In genomic region chr17:34723875-34724274, GRCh38 we compare ENCODE assay signal across 24 cellular contexts.
"Had no signal": no experiment of that assay in that cellular context is flagged by ENCODE, and none has a peak within 500 bp of the region (broad histone marks: within the 10 kb centered on the region; RNA-seq: fewer than 3 reads in every experiment).

No MANE protein-coding gene starts in this region.

- H3K4me1 Mint-ChIP-seq: activated B cell treated with CpG ODN at 0.5 μM for 24 hours; activated naive CD8-positive, alpha-beta T cell treated with anti-CD3 and anti-CD28 coated beads, Interleukin-2, amount 10 ng/mL, durations not matched to agents 7 days and 5 days; mesothelial cell of epicardium; naive thymus-derived CD8-positive, alpha-beta T cell had no signal

- H3K27me3 ChIP-seq: ovary, right atrium auricular region, thyroid gland had no signal

- ATAC-seq: gastroesophageal sphincter; heart right ventricle; naive thymus-derived CD8-positive, alpha-beta T cell had no signal

- H3K4me3 Mint-ChIP-seq: activated B cell treated with CpG ODN at 0.5 μM for 24 hours; activated naive CD4-positive, alpha-beta T cell treated with anti-CD3 and anti-CD28 coated beads for 36 hours; activated naive CD8-positive, alpha-beta T cell treated with anti-CD3 and anti-CD28 coated beads, Interleukin-2, amount 10 ng/mL, durations not matched to agents 7 days and 5 days; mesothelial cell of epicardium; stimulated activated naive CD8-positive, alpha-beta T cell treated with anti-CD3 and anti-CD28 coated beads, Interleukin-15, Interleukin-2, amounts not matched to agents 100 ng/mL and 50 ng/mL, for 24 hours; T-helper 1 cell treated with Interleukin-12 subunit alpha and Interleukin-12 subunit beta and Interleukin-4 antibody, amounts not matched to agents 30 μg/mL and 1 μg/mL, for 36 hours had no signal

- H3K4me1 ChIP-seq: gastroesophageal sphincter, heart right ventricle, left ventricle myocardium inferior, prostate gland, right atrium auricular region, thyroid gland had no signal

- H3K9me3 ChIP-seq: gastroesophageal sphincter, heart right ventricle, left ventricle myocardium inferior, ovary, prostate gland, right atrium auricular region, thyroid gland had no signal

- H3K9me3 Mint-ChIP-seq: activated B cell treated with CpG ODN at 0.5 μM for 24 hours; activated naive CD4-positive, alpha-beta T cell treated with anti-CD3 and anti-CD28 coated beads for 36 hours; activated naive CD8-positive, alpha-beta T cell treated with anti-CD3 and anti-CD28 coated beads, Interleukin-2, amount 10 ng/mL, durations not matched to agents 7 days and 5 days; mesothelial cell of epicardium; naive thymus-derived CD8-positive, alpha-beta T cell; stimulated activated naive CD8-positive, alpha-beta T cell treated with anti-CD3 and anti-CD28 coated beads, Interleukin-15, Interleukin-2, amounts not matched to agents 100 ng/mL and 50 ng/mL, for 24 hours; T-helper 1 cell treated with Interleukin-12 subunit alpha and Interleukin-12 subunit beta and Interleukin-4 antibody, amounts not matched to agents 30 μg/mL and 1 μg/mL, for 36 hours had no signal

- H3K27ac ChIP-seq: epithelial cell of prostate, gastroesophageal sphincter, heart right ventricle, left ventricle myocardium inferior, ovary, prostate gland, right atrium auricular region, thyroid gland had no signal

- H3K4me3 ChIP-seq: gastroesophageal sphincter, heart right ventricle, left ventricle myocardium inferior, ovary, prostate gland, right atrium auricular region, thyroid gland had no signal

- H3K36me3 ChIP-seq: gastroesophageal sphincter, heart right ventricle, left ventricle myocardium inferior, ovary, prostate gland, right atrium auricular region, thyroid gland had no signal

- H3K36me3 Mint-ChIP-seq: activated naive CD8-positive, alpha-beta T cell treated with anti-CD3 and anti-CD28 coated beads, Interleukin-2, amount 10 ng/mL, durations not matched to agents 7 days and 5 days; mesothelial cell of epicardium; naive thymus-derived CD8-positive, alpha-beta T cell had no signal

- DNase-seq: activated B cell treated with CpG ODN at 0.5 μM for 24 hours; activated CD4-positive, alpha-beta T cell treated with anti-CD3 and anti-CD28 coated beads for 4 hours; activated CD4-positive, alpha-beta T cell treated with anti-CD3 and anti-CD28 coated beads, Interleukin-2, amount 50 U/mL, for 48 hours; activated CD8-positive, alpha-beta memory T cell treated with anti-CD3 and anti-CD28 coated beads, Interleukin-2, amount 50 U/mL, for 48 hours; activated naive CD4-positive, alpha-beta T cell treated with anti-CD3 and anti-CD28 coated beads for 36 hours; activated naive CD8-positive, alpha-beta T cell treated with anti-CD3 and anti-CD28 coated beads, Interleukin-2, amount 10 ng/mL, durations not matched to agents 7 days and 5 days; activated T-cell treated with anti-CD3 and anti-CD28 coated beads, Interleukin-2, amount 50 U/mL, for 48 hours; cerebellar nuclear complex; cortex of kidney; heart right ventricle; left ventricle myocardium inferior; naive thymus-derived CD8-positive, alpha-beta T cell; ovary; stimulated activated CD4-positive, alpha-beta T cell treated with anti-CD3 and anti-CD28 coated beads, Interleukin-4, amount 100 ng/mL, for 24 hours; substantia nigra; T1000; thyroid gland had no signal

- H3K27ac Mint-ChIP-seq: activated B cell treated with CpG ODN at 0.5 μM for 24 hours; activated naive CD4-positive, alpha-beta T cell treated with anti-CD3 and anti-CD28 coated beads for 36 hours; activated naive CD8-positive, alpha-beta T cell treated with anti-CD3 and anti-CD28 coated beads, Interleukin-2, amount 10 ng/mL, durations not matched to agents 7 days and 5 days; mesothelial cell of epicardium; naive thymus-derived CD8-positive, alpha-beta T cell; stimulated activated naive CD8-positive, alpha-beta T cell treated with anti-CD3 and anti-CD28 coated beads, Interleukin-15, Interleukin-2, amounts not matched to agents 100 ng/mL and 50 ng/mL, for 24 hours; T-helper 1 cell treated with Interleukin-12 subunit alpha and Interleukin-12 subunit beta and Interleukin-4 antibody, amounts not matched to agents 30 μg/mL and 1 μg/mL, for 36 hours had no signal
